Comparison of ENCODE assay signal across 15 cellular contexts in genomic region chr1:173426057-173426456, GRCh38.
"Had no signal": no experiment of that assay in that cellular context is flagged by ENCODE, and none has a peak within 500 bp of the region (broad histone marks: within the 10 kb centered on the region; RNA-seq: fewer than 3 reads in every experiment).

No MANE protein-coding gene starts in this region.

- ATAC-seq: activated naive CD8-positive, alpha-beta T cell treated with anti-CD3 and anti-CD28 coated beads, Interleukin-2, amount 50 U/mL, for 24 hours; activated T-helper 17 cell treated with anti-CD3 and anti-CD28 coated beads, Interleukin-2, amount 50 U/mL, for 72 hours; left lung; natural killer cell; stimulated activated effector memory CD8-positive, alpha-beta T cell treated with anti-CD3 and anti-CD28 coated beads, Interleukin-12 subunit alpha, Interleukin-12 subunit beta, amount 100 ng/mL, for 72 hours had no signal

- H3K9me3 ChIP-seq: esophagus muscularis mucosa, left lung, neutrophil had no signal

- H3K27me3 ChIP-seq: esophagus muscularis mucosa, left lung, neutrophil had no signal

- H3K4me3 ChIP-seq: esophagus muscularis mucosa, left lung had no signal

- FAIRE-seq: islet of Langerhans had no signal

- H3K36me3 ChIP-seq: left lung had no signal

- DNase-seq: activated CD4-positive, CD25-positive, alpha-beta regulatory T cell treated with anti-CD3 and anti-CD28 coated beads, Interleukin-2, amount 50 U/mL, for 72 hours; activated naive CD4-positive, alpha-beta T cell treated with Interleukin-2 at 50 U/mL for 16 hours; activated naive CD8-positive, alpha-beta T cell treated with anti-CD3 and anti-CD28 coated beads, Interleukin-2, amount 50 U/mL, for 24 hours; activated T-cell treated with anti-CD3 and anti-CD28 coated beads for 4 hours; aorta; cerebellar nuclear complex; left lung; mammary epithelial cell; natural killer cell; stimulated activated CD4-positive, alpha-beta T cell treated with anti-CD3 and anti-CD28 coated beads, Interleukin-12 subunit alpha, Interleukin-12 subunit beta, amount 100 ng/mL, for 4 hours had no signal

- H3K27ac ChIP-seq: esophagus muscularis mucosa, left lung, neutrophil had no signal
